Comparison of ENCODE assay signal across 30 cellular contexts in the genomic region with DNA sequence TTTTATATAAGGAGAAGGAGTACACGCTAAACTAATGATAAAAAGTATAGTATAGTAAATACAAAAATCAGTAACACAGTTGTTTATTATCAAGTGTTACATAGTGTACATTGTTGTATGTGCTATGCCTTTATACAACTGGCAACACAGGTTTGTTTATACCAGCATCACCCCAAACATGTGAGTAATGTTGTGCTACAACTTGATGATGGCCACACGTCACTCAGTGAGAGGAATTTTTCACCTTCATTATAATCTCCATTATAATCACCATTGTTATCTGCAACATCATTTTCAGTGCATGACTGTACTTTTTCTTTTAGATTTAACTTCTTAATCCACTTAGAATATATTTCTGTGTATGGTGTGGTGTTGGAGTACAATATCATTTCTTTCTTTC.
DNase-seq lines count a peak whose midpoint lies in the region; ATAC-seq and TF ChIP-seq lines count a peak whose summit lies in the region.
"Had no signal": no experiment of that assay in that cellular context is flagged by ENCODE, and none has a peak within 500 bp of the region (broad histone marks: within the 10 kb centered on the region; RNA-seq: fewer than 3 reads in every experiment).

No MANE protein-coding gene starts in this region.

- no peaks in the 10 kb centered on the region for H3F3A ChIP-seq in smooth muscle cell (ENCODE audit: low read depth)

- TF ChIP-seq CTCF in epithelial cell of esophagus (IDR thresholded peaks at IDR 0.05; ENCODE audit: insufficient read depth, low read depth, low read length, missing control alignments) (no peak), smooth muscle cell (IDR thresholded peaks at IDR 0.05; ENCODE audit: borderline replicate concordance, insufficient read depth, poor library complexity, severe bottlenecking) (no peak)

- no peaks in the 10 kb centered on the region for H3K27me3 ChIP-seq in trophoblast cell (ENCODE audit: insufficient read depth, low read length)
- no peaks in the 10 kb centered on the region for H3K27me3 ChIP-seq in smooth muscle cell (ENCODE audit: low read depth)
- H3K27me3 ChIP-seq: BE2C; BLaER1; BLaER1 treated with 17β-estradiol and CSF1 and Interleukin-3, amounts not matched to agents 10 nM and 100 nM had no signal

- H4K20me1 ChIP-seq in smooth muscle cell (ENCODE audit: low read depth), result no peaks in the 10 kb centered on the region
- H4K20me1 ChIP-seq: BLaER1; BLaER1 treated with 17β-estradiol and CSF1 and Interleukin-3, amounts not matched to agents 10 nM and 100 nM had no signal

- H4K12ac ChIP-seq in trophoblast cell (ENCODE audit: low read depth, low read length), result no peak overlapping the region

- H2BK12ac ChIP-seq in trophoblast cell (ENCODE audit: low read length), result no peak overlapping the region

- no peak overlapping the region for H3K4ac ChIP-seq in trophoblast cell (ENCODE audit: low read depth, low read length)

- H4K8ac ChIP-seq in trophoblast cell (ENCODE audit: low read depth, low read length), result no peak overlapping the region

- H3K9me3 ChIP-seq in trophoblast cell (ENCODE audit: insufficient read depth, low read depth, low read length) (no peaks in the 10 kb centered on the region), smooth muscle cell (replicated peaks; ENCODE audit: low read depth) (no peaks in the 10 kb centered on the region)
- H3K9me3 ChIP-seq: A549; BE2C; BLaER1; BLaER1 treated with 17β-estradiol and CSF1 and Interleukin-3, amounts not matched to agents 10 nM and 100 nM; Caco-2 had no signal

- no peak overlapping the region for H3K23ac ChIP-seq in trophoblast cell (ENCODE audit: low read length)

- WGBS in trophoblast cell (ENCODE audit: extremely low coverage, insufficient coverage, insufficient read length), result no CpG with 5 or more reads among the region's 2 CpGs
- 84% methylated on average over 2 of the region's 2 CpGs for WGBS in smooth muscle cell (ENCODE audit: low lambda C conversion rate)

- H3K27ac ChIP-seq in trophoblast cell (ENCODE audit: low read depth, low read length) (no peak overlapping the region), smooth muscle cell (ENCODE audit: low read depth) (peak overlapping the region; percentile 62)
- H3K27ac ChIP-seq: 22Rv1; A549; BLaER1; BLaER1 treated with 17β-estradiol and CSF1 and Interleukin-3, amounts not matched to agents 10 nM and 100 nM; C4-2B had no signal

- H3K79me1 ChIP-seq in trophoblast cell (ENCODE audit: low read length), result peaks cover 8% of the 10 kb centered on the region

- no peak overlapping the region for H2AK5ac ChIP-seq in trophoblast cell (ENCODE audit: low read length)

- H3K9ac ChIP-seq in trophoblast cell (ENCODE audit: low read length) (no peak overlapping the region), smooth muscle cell (ENCODE audit: low read depth) (no peak overlapping the region)
- H3K9ac ChIP-seq: BLaER1; BLaER1 treated with 17β-estradiol and CSF1 and Interleukin-3, amounts not matched to agents 10 nM and 100 nM had no signal

- no peak overlapping the region for H3K4me2 ChIP-seq in trophoblast cell (ENCODE audit: low read length)
- no peak overlapping the region for H3K4me2 ChIP-seq in smooth muscle cell
- H3K4me2 ChIP-seq: A549; BLaER1; BLaER1 treated with 17β-estradiol and CSF1 and Interleukin-3, amounts not matched to agents 10 nM and 100 nM had no signal

- ATAC-seq in GM19397 (IDR thresholded peaks at IDR 0.05; ENCODE audit: unreplicated experiment), result no peak
- ATAC-seq: A549; CD8-positive, alpha-beta T cell had no signal

- no peak overlapping the region for H4K91ac ChIP-seq in trophoblast cell (ENCODE audit: low read depth, low read length)

- H3K79me2 ChIP-seq in trophoblast cell (ENCODE audit: control insufficient read depth, insufficient read depth, low read length, poor library complexity) (no peaks in the 10 kb centered on the region), smooth muscle cell (ENCODE audit: low read depth) (no peaks in the 10 kb centered on the region)

- H3K18ac ChIP-seq in trophoblast cell (ENCODE audit: low read length), result no peak overlapping the region

- H3K4me1 ChIP-seq in trophoblast cell (ENCODE audit: control insufficient read depth in 1 of 2, insufficient read depth in 2 of 2, low read length in 2 of 2) (peaks cover 9 to 16% of the 10 kb centered on the region in 2 experiments), smooth muscle cell (ENCODE audit: low read depth) (peaks cover 8% of the 10 kb centered on the region)
- H3K4me1 ChIP-seq: BE2C had no signal

- H3K14ac ChIP-seq in trophoblast cell (ENCODE audit: low read length), result no peak overlapping the region

- no peaks in the 10 kb centered on the region for H3K36me3 ChIP-seq in trophoblast cell (ENCODE audit: control insufficient read depth in 1 of 2, insufficient read depth in 2 of 2, low read length in 2 of 2)
- no peaks in the 10 kb centered on the region for H3K36me3 ChIP-seq in smooth muscle cell (ENCODE audit: low read depth)
- H3K36me3 ChIP-seq: BE2C; BLaER1; BLaER1 treated with 17β-estradiol and CSF1 and Interleukin-3, amounts not matched to agents 10 nM and 100 nM had no signal

- H2BK120ac ChIP-seq in trophoblast cell (ENCODE audit: insufficient read depth, low read length, poor library complexity), result no peak overlapping the region

- no peak overlapping the region for H2BK5ac ChIP-seq in trophoblast cell (ENCODE audit: low read depth, low read length, poor library complexity)

- in situ Hi-C loops in ACHN (cut with HindIII; ENCODE audit: low pct_ligation_motif_present, low pct_unique_long_range_greater_than_20kb, low sequenced_read_pairs), result no loop called here

- DNase-seq in epithelial cell of esophagus (ENCODE audit: low read depth) (peak; percentile 45), trophoblast cell (peak; percentile 76 to 91), smooth muscle cell (lab: John Stamatoyannopoulos, UW; ENCODE audit: unreplicated experiment) (no peak), NCI-H345 (lab: John Stamatoyannopoulos, UW) (no peak), ACHN (no peak)
- DNase-seq: 8988T; AML-193; BE2C; C1 segment of cervical spinal cord; Caco-2; Calu3; CD4-positive, alpha-beta memory T cell; CD4-positive, alpha-beta T cell; CD4-positive, CD25-positive, alpha-beta regulatory T cell; CD8-positive, alpha-beta memory T cell; CD8-positive, alpha-beta T cell; COR-L47; DMS 273 treated with DMSO at 0.1 percent for 48 hours; DMS153; DMS53; DMS79; DMS79 treated with DMSO at 0.1 percent for 48 hours; DND-41; EL had no signal

- H2AFZ ChIP-seq in trophoblast cell (ENCODE audit: insufficient read depth, low read length, poor library complexity) (no peak overlapping the region), smooth muscle cell (ENCODE audit: low read depth) (no peak overlapping the region)

- H3K4me3 ChIP-seq in epithelial cell of esophagus (ENCODE audit: low read length) (no peak overlapping the region), trophoblast cell (ENCODE audit: low read depth, low read length) (no peak overlapping the region), smooth muscle cell (no peak overlapping the region)
- H3K4me3 ChIP-seq: A549; BLaER1; BLaER1 treated with 17β-estradiol and CSF1 and Interleukin-3, amounts not matched to agents 10 nM and 100 nM had no signal

Comparison
In these comparisons a context has a peak if more than half of its experiments do, and no peak if none do; other contexts are left out.
1. DNase-seq: peak in epithelial cell of esophagus (single experiment) and trophoblast cell (2 of 2); none in smooth muscle cell (single experiment), NCI-H345 (single experiment) and ACHN (single experiment).